Comparison of ENCODE assay signal across 22 cellular contexts in genomic region chr4:8104491-8105302, GRCh38.
"Had no signal": no experiment of that assay in that cellular context is flagged by ENCODE, and none has a peak within 500 bp of the region (broad histone marks: within the 10 kb centered on the region; RNA-seq: fewer than 3 reads in every experiment).

No MANE protein-coding gene starts in this region.

- H3K27ac Mint-ChIP-seq: activated CD8-positive, alpha-beta T cell treated with anti-CD3 and anti-CD28 coated beads for 36 hours; activated naive CD8-positive, alpha-beta T cell treated with anti-CD3 and anti-CD28 coated beads, Interleukin-2, amount 10 ng/mL, durations not matched to agents 7 days and 5 days; T-helper 17 cell had no signal

- H3K4me3 ChIP-seq: adrenal gland, breast epithelium, MG63, Peyer's patch had no signal

- H3K4me1 ChIP-seq: breast epithelium had no signal

- H3K9me3 ChIP-seq: adrenal gland, MG63, Peyer's patch had no signal

- H3K36me3 Mint-ChIP-seq: activated naive CD8-positive, alpha-beta T cell treated with anti-CD3 and anti-CD28 coated beads, Interleukin-2, amount 10 ng/mL, durations not matched to agents 7 days and 5 days had no signal

- H3K36me3 ChIP-seq: adrenal gland, breast epithelium, MG63, Peyer's patch had no signal

- H3K9me3 Mint-ChIP-seq: activated CD8-positive, alpha-beta T cell treated with anti-CD3 and anti-CD28 coated beads for 36 hours; activated naive CD8-positive, alpha-beta T cell treated with anti-CD3 and anti-CD28 coated beads, Interleukin-2, amount 10 ng/mL, durations not matched to agents 7 days and 5 days had no signal

- DNase-seq: activated CD4-positive, alpha-beta T cell treated with anti-CD3 and anti-CD28 coated beads for 4 hours; activated CD8-positive, alpha-beta memory T cell treated with anti-CD3 and anti-CD28 coated beads, Interleukin-2, amount 50 U/mL, for 4 hours; activated CD8-positive, alpha-beta T cell treated with anti-CD3 and anti-CD28 coated beads for 36 hours; activated naive CD4-positive, alpha-beta T cell treated with anti-CD3 and anti-CD28 coated beads, Interleukin-2, amount 50 U/mL, for 16 hours; activated naive CD8-positive, alpha-beta T cell treated with anti-CD3 and anti-CD28 coated beads, Interleukin-2, amount 10 ng/mL, durations not matched to agents 7 days and 5 days; adrenal gland; anterior cingulate cortex; central memory CD4-positive, alpha-beta T cell; MG63; NCI-H1105; NCI-H1436; NCI-H1694 treated with DMSO at 0.1 percent for 48 hours; NCI-H2029 treated with DMSO at 0.1 percent for 48 hours; NCI-H510A; NCI-H526 treated with DMSO at 0.1 percent for 48 hours; NK-92 treated with Interleukin-12 subunit alpha and Interleukin-12 subunit beta, amount 100 ng/mL, for 24 hours; Peyer's patch; SIG-M5; T-helper 17 cell; T-helper 9 cell had no signal

- H3K4me1 Mint-ChIP-seq: activated naive CD8-positive, alpha-beta T cell treated with anti-CD3 and anti-CD28 coated beads, Interleukin-2, amount 10 ng/mL, durations not matched to agents 7 days and 5 days had no signal

- H3K27me3 Mint-ChIP-seq: activated CD8-positive, alpha-beta T cell treated with anti-CD3 and anti-CD28 coated beads for 36 hours; activated naive CD8-positive, alpha-beta T cell treated with anti-CD3 and anti-CD28 coated beads, Interleukin-2, amount 10 ng/mL, durations not matched to agents 7 days and 5 days had no signal

- H3K27me3 ChIP-seq: adrenal gland, breast epithelium, MG63, Peyer's patch had no signal

- H3K27ac ChIP-seq: adrenal gland, breast epithelium, Peyer's patch, VCaP had no signal

- H3K4me3 Mint-ChIP-seq: activated CD8-positive, alpha-beta T cell treated with anti-CD3 and anti-CD28 coated beads for 36 hours; activated naive CD8-positive, alpha-beta T cell treated with anti-CD3 and anti-CD28 coated beads, Interleukin-2, amount 10 ng/mL, durations not matched to agents 7 days and 5 days; T-helper 17 cell had no signal
